ENCODE assay signal across 7 cellular contexts in genomic region chr10:7392301-7392700, GRCh38. TPM values are rescaled to one million over a fixed set of nuclear protein-coding genes. Genes with fewer than 3 reads are reported as not detected.
DNase-seq lines count a peak whose midpoint lies in the region; ATAC-seq, FAIRE-seq and TF ChIP-seq lines count a peak whose summit lies in the region.
"Not testable (repeated sequence)": the region's sequence is repeated elsewhere in the genome, so short reads cannot be mapped to it uniquely, and the experiment has no call there.
"Had no signal": no experiment of that assay in that cellular context is flagged by ENCODE, and none has a peak within 500 bp of the region (broad histone marks: within the 10 kb centered on the region; RNA-seq: fewer than 3 reads in every experiment).

No MANE protein-coding gene starts in this region.

- H3K4me1 Mint-ChIP-seq in T-cell (peaks cover 75 to 85% (median 77%) of the 10 kb centered on the region in 3 donors), natural killer cell (peaks cover 74 to 76% of the 10 kb centered on the region in 2 donors)
- H3K4me1 Mint-ChIP-seq in activated T-cell treated with anti-CD3 and anti-CD28 coated beads, Interleukin-2, amount 50 U/mL, for 72 hours (ENCODE audit: low read depth): peaks cover 61% of the 10 kb centered on the region
- not testable (repeated sequence) for H3K4me1 Mint-ChIP-seq in astrocyte (ENCODE audit: low read depth, unreplicated experiment)
- H3K4me1 Mint-ChIP-seq in naive thymus-derived CD4-positive, alpha-beta T cell: peaks cover 38 to 96% (median 85%) of the 10 kb centered on the region in 7 donors

- not testable (repeated sequence) for H4K20me1 ChIP-seq in astrocyte (ENCODE audit: insufficient read depth, low read length)

- H3K9me3 ChIP-seq in HEK293 (ENCODE audit: control insufficient read depth, insufficient read depth, low read depth, low read length); astrocyte (ENCODE audit: insufficient read depth, low read depth, low read length); naive thymus-derived CD4-positive, alpha-beta T cell (ENCODE audit: control insufficient read depth in 2 of 3, low read length in 3 of 3): not testable (repeated sequence)

- DNase-seq in T-cell; activated T-cell treated with anti-CD3 and anti-CD28 coated beads, Interleukin-2, amount 50 U/mL, for 72 hours; astrocyte (ENCODE audit: low read depth); naive thymus-derived CD4-positive, alpha-beta T cell; natural killer cell: not testable (repeated sequence)

- H3K27ac Mint-ChIP-seq in T-cell: peak overlapping the region; percentile 58 to 65
- H3K27ac Mint-ChIP-seq in activated T-cell treated with anti-CD3 and anti-CD28 coated beads, Interleukin-2, amount 50 U/mL, for 72 hours: peak overlapping the region; percentile 83
- peak overlapping the region; percentile 13 for H3K27ac Mint-ChIP-seq in astrocyte (ENCODE audit: unreplicated experiment)
- peak overlapping the region in 8 of 9 donors; percentile 74 to 91 (median 83) for H3K27ac Mint-ChIP-seq in naive thymus-derived CD4-positive, alpha-beta T cell
- peak overlapping the region; percentile 4 to 67 for H3K27ac Mint-ChIP-seq in natural killer cell

- CTCF ChIA-PET in HEK293 (lab: Yijun Ruan, JAX): interaction anchor here (0.7 to 1.0 kb wide), 2 partner anchors 474 to 1303 kb away, joined by 3 to 5 read pairs; no protein-coding TSS in a partner anchor
- CTCF ChIA-PET in T-cell (lab: Charles Lee): not testable (repeated sequence)
- CTCF ChIA-PET in naive thymus-derived CD4-positive, alpha-beta T cell (lab: Charles Lee): interaction anchor here (0.6 kb wide), 1 partner anchor 26 kb away, joined by 3 read pairs; no protein-coding TSS in a partner anchor

- H3K27me3 Mint-ChIP-seq in T-cell; activated T-cell treated with anti-CD3 and anti-CD28 coated beads, Interleukin-2, amount 50 U/mL, for 72 hours (ENCODE audit: low read depth); astrocyte (ENCODE audit: low read depth, unreplicated experiment); naive thymus-derived CD4-positive, alpha-beta T cell; natural killer cell (ENCODE audit: low read depth in 2 of 2): not testable (repeated sequence)

- H3K4me3 Mint-ChIP-seq in T-cell; activated T-cell treated with anti-CD3 and anti-CD28 coated beads, Interleukin-2, amount 50 U/mL, for 72 hours; astrocyte (ENCODE audit: unreplicated experiment); natural killer cell: not testable (repeated sequence)
- peak overlapping the region in 4 of 10 donors; percentile 23 to 53 (median 38) for H3K4me3 Mint-ChIP-seq in naive thymus-derived CD4-positive, alpha-beta T cell

- H2AFZ ChIP-seq in astrocyte (ENCODE audit: low read depth, low read length): not testable (repeated sequence)

- H3K4me3 ChIP-seq in HEK293 (ENCODE audit: low read depth, low read length); astrocyte (ENCODE audit: insufficient read depth, low read depth, low read length); naive thymus-derived CD4-positive, alpha-beta T cell (ENCODE audit: low read length): not testable (repeated sequence)

- intact Hi-C loops in naive thymus-derived CD4-positive, alpha-beta T cell (cut with micrococcal nuclease); natural killer cell (cut with micrococcal nuclease): not testable (repeated sequence)

- POLR2A ChIA-PET in HEK293 (lab: Yijun Ruan, JAX); T-cell (lab: Charles Lee): not testable (repeated sequence)
- POLR2A ChIA-PET in naive thymus-derived CD4-positive, alpha-beta T cell (lab: Charles Lee): interaction anchor here (0.6 to 0.7 kb wide), 3 partner anchors 9 to 120 kb away, joined by 3 read pairs; no protein-coding TSS in a partner anchor

- not testable (repeated sequence) for H3K4me2 ChIP-seq in astrocyte (ENCODE audit: low read length)

- not testable (repeated sequence) for H3K27ac ChIP-seq in HEK293 (ENCODE audit: extremely low read depth, low read depth, low read length); astrocyte (ENCODE audit: low read depth, low read length); naive thymus-derived CD4-positive, alpha-beta T cell (ENCODE audit: low read depth, low read length)

- not testable (repeated sequence) for FAIRE-seq in astrocyte (lab: Jason Lieb, UNC)

- not testable (repeated sequence) for TF ChIP-seq CTCF in HEK293 (tag by site-specific recombination; IDR thresholded peaks at IDR 0.05); astrocyte (IDR thresholded peaks at IDR 0.05; ENCODE audit: insufficient read depth, low read depth, low read length); natural killer cell (IDR thresholded peaks at IDR 0.05)

- not testable (repeated sequence) for H3K36me3 ChIP-seq in HEK293 (ENCODE audit: control insufficient read depth in 2 of 2, insufficient read depth in 1 of 2, low read length in 2 of 2); astrocyte (ENCODE audit: insufficient read depth, low read length); naive thymus-derived CD4-positive, alpha-beta T cell (ENCODE audit: control insufficient read depth in 2 of 3, insufficient read depth in 3 of 3, low read length in 3 of 3)

- H3K4me1 ChIP-seq in HEK293 (ENCODE audit: control insufficient read depth, insufficient read depth, low read length): peaks cover 11% of the 10 kb centered on the region
- not testable (repeated sequence) for H3K4me1 ChIP-seq in astrocyte (ENCODE audit: insufficient read depth, low read length)
- peaks cover 20 to 34% of the 10 kb centered on the region in 2 donors for H3K4me1 ChIP-seq in naive thymus-derived CD4-positive, alpha-beta T cell (ENCODE audit: control insufficient read depth in 2 of 2, insufficient read depth in 2 of 2, low read length in 2 of 2)

- H3K36me3 Mint-ChIP-seq in T-cell; activated T-cell treated with anti-CD3 and anti-CD28 coated beads, Interleukin-2, amount 50 U/mL, for 72 hours (ENCODE audit: insufficient read depth in 2 of 2); astrocyte (ENCODE audit: low read depth, unreplicated experiment); natural killer cell: not testable (repeated sequence)
- peaks cover 0 to 19% (median 14%) of the 10 kb centered on the region in 5 donors for H3K36me3 Mint-ChIP-seq in naive thymus-derived CD4-positive, alpha-beta T cell

- H3K27me3 ChIP-seq in astrocyte (ENCODE audit: insufficient read depth, low read length); naive thymus-derived CD4-positive, alpha-beta T cell (ENCODE audit: control insufficient read depth in 2 of 2, insufficient read depth in 2 of 2, low read length in 2 of 2): not testable (repeated sequence)

- not testable (repeated sequence) for H3K79me2 ChIP-seq in astrocyte (ENCODE audit: insufficient read depth, low read length)

- not testable (repeated sequence) for H3K9me3 Mint-ChIP-seq in T-cell; activated T-cell treated with anti-CD3 and anti-CD28 coated beads, Interleukin-2, amount 50 U/mL, for 72 hours; astrocyte (ENCODE audit: unreplicated experiment); naive thymus-derived CD4-positive, alpha-beta T cell; natural killer cell

- not testable (repeated sequence) for H3K9ac ChIP-seq in astrocyte (ENCODE audit: low read length)

- ATAC-seq in T-cell (replicated peaks in 1 of 4); activated T-cell treated with anti-CD3 and anti-CD28 coated beads, Interleukin-2, amount 50 U/mL, for 72 hours (replicated peaks in 1 of 2); naive thymus-derived CD4-positive, alpha-beta T cell; natural killer cell: not testable (repeated sequence)

TF ChIP-seq in HEK293, 187 proteins besides CTCF, POLR2A, EP300 and RAD21:
- TF ChIP-seq SCRT1 (tag by site-specific recombination; IDR thresholded peaks at IDR 0.05; ENCODE audit: borderline replicate concordance) (peak; percentile 84), SCRT2 (tag by site-specific recombination; IDR thresholded peaks at IDR 0.05) (peak; percentile 85)

RNA-seq across cellular contexts. Expression of gene SFMBT2, which starts 18.5 kb away (rescaled TPM):
- 10 to 100 TPM; 32.7 to 38.3 (median 36.8) TPM for total RNA-seq in T-cell
- total RNA-seq in activated T-cell treated with anti-CD3 and anti-CD28 coated beads, Interleukin-2, amount 50 U/mL, for 72 hours: 10 to 100 TPM; 28.2 to 42.1 TPM
- total RNA-seq in astrocyte: 3.9 and 5.0 TPM in 2 replicates
- total RNA-seq in naive thymus-derived CD4-positive, alpha-beta T cell: 10 to 100 TPM; 38.6 to 50.9 (median 40.9) TPM
- 1 to 10 TPM; 7.4 to 8.1 TPM for polyA plus RNA-seq in naive thymus-derived CD4-positive, alpha-beta T cell
- 10 to 100 TPM; 50.4 to 70.4 (median 52.2) TPM for total RNA-seq in natural killer cell
- total RNA-seq: Caco-2 had no signal

Comparison
In these comparisons a context has a peak if more than half of its experiments do, and no peak if none do; other contexts are left out.
1. H3K27ac Mint-ChIP-seq: peak in every context shown above with its lines; median percentile 83 in activated T-cell treated with anti-CD3 and anti-CD28 coated beads, Interleukin-2, amount 50 U/mL, for 72 hours; 83 in naive thymus-derived CD4-positive, alpha-beta T cell; 62 in T-cell; 36 in natural killer cell; 13 in astrocyte.